Comparison of ENCODE assay signal across 8 cellular contexts in genomic region chr2:112480540-112481049, GRCh38. TPM values are rescaled to one million over a fixed set of nuclear protein-coding genes. Genes with fewer than 3 reads are reported as not detected.
DNase-seq lines count a peak whose midpoint lies in the region; ATAC-seq, FAIRE-seq and TF ChIP-seq lines count a peak whose summit lies in the region.

No MANE protein-coding gene starts in this region.

- no peaks in the 10 kb centered on the region for H3K9me3 ChIP-seq in CD4-positive, alpha-beta T cell (ENCODE audit: control insufficient read depth, low read length)
- no peaks in the 10 kb centered on the region for H3K9me3 ChIP-seq in kidney (ENCODE audit: control insufficient read depth in 1 of 2, low read length in 2 of 2)

- H3K9me3 Mint-ChIP-seq in CD4-positive, alpha-beta T cell: no peaks in the 10 kb centered on the region

- no peaks in the 10 kb centered on the region for H3K27me3 ChIP-seq in CD4-positive, alpha-beta T cell (ENCODE audit: control insufficient read depth, insufficient read depth, low read length)

- FAIRE-seq in kidney (lab: Jason Lieb, UNC): no peak

- H3K4me3 ChIP-seq in Jurkat, Clone E6-1 (ENCODE audit: low read length): peak overlapping the region; percentile 84
- H3K4me3 ChIP-seq in kidney (ENCODE audit: low read length in 2 of 2): peak overlapping the region; percentile 72 to 81

- peaks cover 18% of the 10 kb centered on the region for H3K36me3 Mint-ChIP-seq in CD4-positive, alpha-beta T cell (ENCODE audit: low read depth)

- H3K9ac ChIP-seq in kidney (ENCODE audit: low read length in 2 of 2): peak overlapping the region in 1 of 2 donors; percentile 37

- ATAC-seq in CD4-positive, alpha-beta T cell (ENCODE audit: poor library complexity): no peak
- ATAC-seq in stimulated activated naive CD8-positive, alpha-beta T cell treated with anti-CD3 and anti-CD28 coated beads, Interleukin-15, Interleukin-2, amounts not matched to agents 100 U/mL and 50 U/mL, for 24 hours: no peak
- ATAC-seq in GM21447 (IDR thresholded peaks at IDR 0.05; ENCODE audit: unreplicated experiment): no peak

- peak overlapping the region; percentile 85 for H3K27ac Mint-ChIP-seq in CD4-positive, alpha-beta T cell

- POLR2A ChIA-PET in CD4-positive, alpha-beta T cell (lab: Charles Lee): interaction anchor here (0.9 to 1.3 kb wide), 5 partner anchors 21 to 299 kb away, joined by 3 to 5 read pairs (median 4); no protein-coding TSS in a partner anchor

- no peaks in the 10 kb centered on the region for H3K36me3 ChIP-seq in kidney (ENCODE audit: control insufficient read depth in 1 of 2, insufficient read depth in 2 of 2, low read length in 2 of 2)

- H3K4me1 Mint-ChIP-seq in CD4-positive, alpha-beta T cell (ENCODE audit: low read depth): peaks cover 25% of the 10 kb centered on the region

- H3K4me1 ChIP-seq in kidney (ENCODE audit: control insufficient read depth in 1 of 2, insufficient read depth in 1 of 2, low read depth in 1 of 2, low read length in 2 of 2): peaks cover 8 to 10% of the 10 kb centered on the region in 2 donors

- TF ChIP-seq CTCF in CD4-positive, alpha-beta T cell (IDR thresholded peaks at IDR 0.05): no peak
- peak; percentile 21 for TF ChIP-seq CTCF in kidney (IDR thresholded peaks at IDR 0.05; ENCODE audit: borderline replicate concordance, extremely low read depth, insufficient read depth)

- CTCF ChIA-PET in CD4-positive, alpha-beta T cell (lab: Charles Lee): interaction anchor here (0.6 to 2.7 kb wide), 21 partner anchors 9 to 426 kb away, joined by 3 to 24 read pairs (median 3); partner anchors contain the start of genes CHCHD5, POLR1B and TMEM87B

- DNase-seq in CD4-positive, alpha-beta T cell: peak in 5 of 10 experiments; percentile 4 to 36 (median 10)
- peak; percentile 49 for DNase-seq in Jurkat, Clone E6-1 (ENCODE audit: low read depth, low spot score)
- DNase-seq in activated effector memory CD4-positive, alpha-beta T cell treated with anti-CD3 and anti-CD28 coated beads, Interleukin-2, amount 50 U/mL, for 16 hours: peak; percentile 75
- DNase-seq in kidney: no peak
- DNase-seq in stimulated activated naive CD8-positive, alpha-beta T cell treated with anti-CD3 and anti-CD28 coated beads, Interleukin-15, Interleukin-2, amounts not matched to agents 100 U/mL and 50 U/mL, for 24 hours: peak; percentile 32
- no peak for DNase-seq in cerebellar cortex (ENCODE audit: low spot score)
- DNase-seq in epidermal melanocyte (ENCODE audit: insufficient read length, low spot score): no peak

- H3K4me3 Mint-ChIP-seq in CD4-positive, alpha-beta T cell: peak overlapping the region; percentile 93

- H3K27ac ChIP-seq in CD4-positive, alpha-beta T cell (ENCODE audit: low read depth, low read length): peak overlapping the region; percentile 75
- H3K27ac ChIP-seq in kidney (ENCODE audit: low read depth in 2 of 2, low read length in 2 of 2): peak overlapping the region in 1 of 2 donors; percentile 29

- intact Hi-C loops in CD4-positive, alpha-beta T cell (cut with DNase I, micrococcal nuclease): loop anchor here (1.0 to 5.0 kb wide), 8 partner anchors 62 to 1412 kb away; partner anchors contain the start of genes ACTR3 (in 1 of the 2), ANAPC1 (in 1 of the 2), CHCHD5 (in 1 of the 2) and POLR1B (in 1 of the 2)
- intact Hi-C loops in kidney (cut with DNase I): no loop called here

- no peaks in the 10 kb centered on the region for H3K27me3 Mint-ChIP-seq in CD4-positive, alpha-beta T cell

RNA-seq across cellular contexts. Expression of gene TTL, which starts 1.4 kb away (rescaled TPM):
- 10 to 100 TPM in 1 of 2 experiments, 1 to 10 TPM in 1; 9.9 to 10.8 TPM for total RNA-seq in CD4-positive, alpha-beta T cell
- polyA plus RNA-seq in Jurkat, Clone E6-1 (2012; ENCODE audit: insufficient read depth, insufficient read length): 31.1 TPM
- total RNA-seq in kidney: 23.5 TPM
- polyA plus RNA-seq in kidney (ENCODE audit: insufficient read depth, low read depth, low replicate concordance): 11.1 TPM

RNA-seq across cellular contexts. Expression of gene RGPD8, which starts 47.1 kb away (rescaled TPM):
- 10 to 100 TPM; 61.1 to 65.9 TPM for total RNA-seq in CD4-positive, alpha-beta T cell
- 0.81 TPM for polyA plus RNA-seq in Jurkat, Clone E6-1 (2012; ENCODE audit: insufficient read depth, insufficient read length)
- 13.8 TPM for total RNA-seq in kidney
- polyA plus RNA-seq in kidney (ENCODE audit: insufficient read depth, low read depth, low replicate concordance): 0.77 TPM

Comparison
In these comparisons a context has a peak if more than half of its experiments do, and no peak if none do; other contexts are left out.
1. DNase-seq: peak in Jurkat, Clone E6-1 (single experiment), activated effector memory CD4-positive, alpha-beta T cell treated with anti-CD3 and anti-CD28 coated beads, Interleukin-2, amount 50 U/mL, for 16 hours (single experiment) and stimulated activated naive CD8-positive, alpha-beta T cell treated with anti-CD3 and anti-CD28 coated beads, Interleukin-15, Interleukin-2, amounts not matched to agents 100 U/mL and 50 U/mL, for 24 hours (single experiment); none in kidney (single experiment), cerebellar cortex (single experiment) and epidermal melanocyte (single experiment).